ENCODE assay signal across 9 cellular contexts in genomic region chr1:27574871-27575831, GRCh38.
DNase-seq lines count a peak whose midpoint lies in the region; FAIRE-seq lines count a peak whose summit lies in the region.
"Had no signal": no experiment of that assay in that cellular context is flagged by ENCODE, and none has a peak within 500 bp of the region (broad histone marks: within the 10 kb centered on the region; RNA-seq: fewer than 3 reads in every experiment).

No MANE protein-coding gene starts in this region.

- peak overlapping the region; percentile 40 to 69 for H3K4me3 ChIP-seq in stomach smooth muscle (ENCODE audit: low read length in 2 of 2)

- peaks cover 83% of the 10 kb centered on the region for H3K4me1 ChIP-seq in stomach smooth muscle (ENCODE audit: control insufficient read depth, insufficient read depth, low read length)

- FAIRE-seq in RCC 7860 (lab: Jason Lieb, UNC), result no peak
- FAIRE-seq: islet of Langerhans had no signal

- H3K36me3 ChIP-seq in stomach smooth muscle (ENCODE audit: control insufficient read depth in 2 of 2, insufficient read depth in 2 of 2, low read length in 2 of 2), result peaks cover 0 to 2% of the 10 kb centered on the region in 2 donors

- H3K27me3 ChIP-seq in layer of hippocampus (ENCODE audit: control insufficient read depth, insufficient read depth, low read length) (no peaks in the 10 kb centered on the region), stomach smooth muscle (ENCODE audit: control insufficient read depth in 1 of 2, insufficient read depth in 2 of 2, low read length in 2 of 2) (no peaks in the 10 kb centered on the region)

- H3K27ac ChIP-seq in layer of hippocampus (ENCODE audit: low read depth, low read length) (peak overlapping the region; percentile 82), stomach smooth muscle (ENCODE audit: low read length) (peak overlapping the region; percentile 94)

- no peaks in the 10 kb centered on the region for H3K9me3 ChIP-seq in stomach smooth muscle (ENCODE audit: control insufficient read depth in 2 of 2, low read length in 2 of 2)

- peak; percentile 44 for DNase-seq in DMS114 treated with DMSO at 0.1 percent for 48 hours (lab: John Stamatoyannopoulos, UW; ENCODE audit: unreplicated experiment)
- peak; percentile 22 for DNase-seq in NCI-H2029 treated with DMSO at 0.1 percent for 48 hours (lab: John Stamatoyannopoulos, UW)
- peak; percentile 66 for DNase-seq in cerebellar cortex (ENCODE audit: low spot score)
- DNase-seq in activated naive CD4-positive, alpha-beta T cell (lab: John Stamatoyannopoulos, UW), result no peak
- DNase-seq in NCI-H1694 (lab: John Stamatoyannopoulos, UW), result no peak
- no peak for DNase-seq in RCC 7860 (ENCODE audit: low spot score)

- H3K9ac ChIP-seq in stomach smooth muscle (ENCODE audit: low read length in 2 of 2), result peak overlapping the region; percentile 59 to 66

Comparison
In these comparisons a context has a peak if more than half of its experiments do, and no peak if none do; other contexts are left out.
1. DNase-seq: peak in DMS114 treated with DMSO at 0.1 percent for 48 hours (single experiment), NCI-H2029 treated with DMSO at 0.1 percent for 48 hours (single experiment) and cerebellar cortex (single experiment); none in activated naive CD4-positive, alpha-beta T cell (0 of 4), NCI-H1694 (single experiment) and RCC 7860 (single experiment).